ENCODE assay signal across 10 cellular contexts in genomic region chr7:94375713-94376112, GRCh38. TPM values are rescaled to one million over a fixed set of nuclear protein-coding genes. Genes with fewer than 3 reads are reported as not detected.
DNase-seq lines count a peak whose midpoint lies in the region; ATAC-seq, FAIRE-seq and TF ChIP-seq lines count a peak whose summit lies in the region.
"Had no signal": no experiment of that assay in that cellular context is flagged by ENCODE, and none has a peak within 500 bp of the region (broad histone marks: within the 10 kb centered on the region; RNA-seq: fewer than 3 reads in every experiment).

No MANE protein-coding gene starts in this region.

- intact Hi-C loops in HepG2 (cut with micrococcal nuclease; ENCODE audit: unreplicated experiment): no loop called here
- intact Hi-C loops in esophagus squamous epithelium (cut with DNase I): no loop called here
- intact Hi-C loops in PC-3 (cut with micrococcal nuclease): no loop called here

- TF ChIP-seq EP300 in HepG2 (IDR thresholded peaks at IDR 0.05; ENCODE audit: low read depth in 2 of 2, low read length in 2 of 2): no peak
- TF ChIP-seq EP300 in HepG2 (CRISPR knock-in tag; IDR thresholded peaks at IDR 0.05; ENCODE audit: borderline replicate concordance): no peak

- H3K4me3 ChIP-seq in liver (ENCODE audit: low read depth in 1 of 3, low read length in 3 of 3): no peak overlapping the region
- H3K4me3 ChIP-seq in HepG2 (replicated peaks in 1 of 3; ENCODE audit: insufficient read depth in 1 of 3, low read depth in 2 of 3, low read length in 3 of 3): no peak overlapping the region
- peak overlapping the region in 1 of 4 donors; percentile 47 for H3K4me3 ChIP-seq in esophagus squamous epithelium
- H3K4me3 ChIP-seq in muscle layer of colon (ENCODE audit: low read depth in 1 of 2, low read length in 2 of 2): peak overlapping the region in 1 of 2 donors; percentile 58
- H3K4me3 ChIP-seq in PC-3 (ENCODE audit: low read length): no peak overlapping the region

- H3K4me1 ChIP-seq in liver (ENCODE audit: control insufficient read depth in 4 of 4, insufficient read depth in 4 of 4, low read length in 3 of 4): no peaks in the 10 kb centered on the region
- H3K4me1 ChIP-seq in HepG2 (ENCODE audit: insufficient read depth, low read length): no peaks in the 10 kb centered on the region
- H3K4me1 ChIP-seq in esophagus squamous epithelium: peaks cover 0 to 15% (median 10%) of the 10 kb centered on the region in 3 donors
- H3K4me1 ChIP-seq in muscle layer of colon (ENCODE audit: insufficient read depth, low read length): peaks cover 35% of the 10 kb centered on the region
- H3K4me1 ChIP-seq in PC-3 (ENCODE audit: insufficient read depth, low read length): no peaks in the 10 kb centered on the region

- H3K4me2 ChIP-seq in HepG2 (ENCODE audit: low read depth, low read length): no peak overlapping the region
- H3K4me2 ChIP-seq in PC-3 (ENCODE audit: low read length): no peak overlapping the region

- H4K20me1 ChIP-seq in HepG2 (ENCODE audit: insufficient read depth, low read length) (no peaks in the 10 kb centered on the region), PC-3 (ENCODE audit: low read length) (no peaks in the 10 kb centered on the region)

- DNase-seq in HepG2 (ENCODE audit: low spot score): no peak
- DNase-seq in esophagus squamous epithelium (lab: John Stamatoyannopoulos, UW): no peak
- no peak for DNase-seq in PC-3
- no peak for DNase-seq in RKO (ENCODE audit: low spot score)
- DNase-seq in NOMO-1 treated with DMSO at 0.1 percent for 48 hours (lab: John Stamatoyannopoulos, UW; ENCODE audit: unreplicated experiment): no peak
- DNase-seq: NCI-H1436 had no signal

- FAIRE-seq in HepG2 (lab: Jason Lieb, UNC): no peak
- FAIRE-seq: A204.1 had no signal

- no peaks in the 10 kb centered on the region for H3K79me2 ChIP-seq in HepG2 (ENCODE audit: insufficient read depth, low read length)
- H3K79me2 ChIP-seq in PC-3 (ENCODE audit: low read length): no peaks in the 10 kb centered on the region

- in situ Hi-C loops in HepG2 (cut with HindIII; ENCODE audit: extremely low pct_ligation_motif_present, low pct_unique_long_range_greater_than_20kb): no loop called here

- TF ChIP-seq RAD21 in liver (IDR thresholded peaks at IDR 0.05) (no peak), HepG2 (CRISPR knock-in tag; IDR thresholded peaks at IDR 0.05) (no peak)

- H3K27ac ChIP-seq in liver (ENCODE audit: low read depth in 1 of 2, low read length in 2 of 2) (peak overlapping the region; percentile 50 to 63), HepG2 (ENCODE audit: extremely low read length, insufficient read depth, low read length) (no peak overlapping the region), esophagus squamous epithelium (peak overlapping the region; percentile 71 to 89 (median 87)), muscle layer of colon (ENCODE audit: low read depth, low read length) (peak overlapping the region; percentile 93), PC-3 (ENCODE audit: low read length) (no peak overlapping the region)

- ATAC-seq in HepG2 (no peak), PC-3 (no peak), HG02623 (IDR thresholded peaks at IDR 0.05; ENCODE audit: unreplicated experiment) (no peak)

- H3K27me3 ChIP-seq in liver (ENCODE audit: control insufficient read depth in 4 of 4, insufficient read depth in 4 of 4, low read length in 3 of 4) (peaks cover 0 to 2% (median under 1%) of the 10 kb centered on the region in 4 donors), HepG2 (ENCODE audit: control insufficient read depth in 1 of 2, insufficient read depth in 2 of 2, low read length in 2 of 2) (no peaks in the 10 kb centered on the region; a peak in 1 of 5 replicates), esophagus squamous epithelium (no peaks in the 10 kb centered on the region), muscle layer of colon (ENCODE audit: control insufficient read depth in 1 of 2, insufficient read depth in 2 of 2, low read length in 2 of 2) (no peaks in the 10 kb centered on the region), PC-3 (ENCODE audit: low read length) (no peaks in the 10 kb centered on the region)

- POLR2A ChIA-PET in HepG2 (lab: Yijun Ruan, JAX) (no interaction called here), PC-3 (lab: Charles Lee; ENCODE audit: unreplicated experiment) (no interaction called here)

- CTCF ChIA-PET in HepG2 (lab: Yijun Ruan, JAX; ENCODE audit: low intra/inter-chr PET ratio, low total read pairs) (no interaction called here), PC-3 (lab: Charles Lee) (interaction anchor here (0.6 kb wide), 1 partner anchor 85 kb away, joined by 3 read pairs; no protein-coding TSS in a partner anchor)

- WGBS in liver: 44% methylated on average over 1 of the region's 1 CpG
- WGBS in HepG2 (ENCODE audit: low lambda C conversion rate): 0% methylated on average over 1 of the region's 1 CpG
- WGBS in esophagus squamous epithelium, 2 donors: 6 to 14% methylated on average over 1 of the region's 1 CpG

- H3K9ac ChIP-seq in liver (ENCODE audit: low read depth in 1 of 2, low read length in 2 of 2): no peak overlapping the region
- no peak overlapping the region for H3K9ac ChIP-seq in HepG2 (ENCODE audit: insufficient read depth, low read depth, low read length)
- peak overlapping the region; percentile 54 for H3K9ac ChIP-seq in muscle layer of colon (ENCODE audit: low read length)
- no peak overlapping the region for H3K9ac ChIP-seq in PC-3 (ENCODE audit: low read length)

- H2AFZ ChIP-seq in HepG2 (ENCODE audit: low read length) (no peak overlapping the region), PC-3 (ENCODE audit: low read length) (no peak overlapping the region)

- no peaks in the 10 kb centered on the region for H3K36me3 ChIP-seq in liver (ENCODE audit: control insufficient read depth in 4 of 4, insufficient read depth in 3 of 4, low read depth in 1 of 4, low read length in 3 of 4)
- no peaks in the 10 kb centered on the region for H3K36me3 ChIP-seq in HepG2 (replicated peaks in 1 of 2; ENCODE audit: control insufficient read depth in 1 of 2, insufficient read depth in 2 of 2, low read length in 2 of 2)
- H3K36me3 ChIP-seq in esophagus squamous epithelium: no peaks in the 10 kb centered on the region
- no peaks in the 10 kb centered on the region for H3K36me3 ChIP-seq in muscle layer of colon (ENCODE audit: insufficient read depth, low read length)
- H3K36me3 ChIP-seq in PC-3 (ENCODE audit: low read depth, low read length): no peaks in the 10 kb centered on the region

- TF ChIP-seq CTCF in liver (IDR thresholded peaks at IDR 0.05; ENCODE audit: low read depth, low read length, missing input control): no peak
- no peak for TF ChIP-seq CTCF in HepG2 (CRISPR knock-in tag; IDR thresholded peaks at IDR 0.05)
- TF ChIP-seq CTCF in esophagus squamous epithelium (IDR thresholded peaks at IDR 0.05): no peak
- TF ChIP-seq CTCF in PC-3 (conservative IDR thresholded peaks at IDR 0.05; ENCODE audit: low read depth, low read length): no peak

- H3F3A ChIP-seq in PC-3 (ENCODE audit: low read length, unreplicated experiment): no peaks in the 10 kb centered on the region

- TF ChIP-seq POLR2A in HepG2 (IDR thresholded peaks at IDR 0.05; ENCODE audit: insufficient read depth in 1 of 2, low read depth in 2 of 2, low read length in 2 of 2): no peak
- no peak for TF ChIP-seq POLR2A in esophagus squamous epithelium (IDR thresholded peaks at IDR 0.05)

- no peaks in the 10 kb centered on the region for H3K9me3 ChIP-seq in liver (ENCODE audit: control insufficient read depth in 4 of 4, low read length in 3 of 4)
- H3K9me3 ChIP-seq in HepG2 (ENCODE audit: low read length): no peaks in the 10 kb centered on the region
- H3K9me3 ChIP-seq in esophagus squamous epithelium: no peaks in the 10 kb centered on the region
- H3K9me3 ChIP-seq in muscle layer of colon (ENCODE audit: low read length): no peaks in the 10 kb centered on the region
- H3K9me3 ChIP-seq in PC-3 (ENCODE audit: low read length): no peaks in the 10 kb centered on the region

- no peaks in the 10 kb centered on the region for H3K9me2 ChIP-seq in PC-3 (replicated peaks; ENCODE audit: low read length)

- BruUV-seq in HepG2 (replicated peaks; lab: Mats Ljungman, UMichigan): no TSS peak
- BruUV-seq in PC-3 (replicated peaks; lab: Mats Ljungman, UMichigan): no TSS peak

TF ChIP-seq in liver, 16 proteins besides CTCF, POLR2A, EP300 and RAD21:
- TF ChIP-seq HNF4G (IDR thresholded peaks at IDR 0.05): no peak

TF ChIP-seq in HepG2, 621 proteins besides CTCF, POLR2A, EP300 and RAD21 (continues in another document):
- no peak for TF ChIP-seq RFXANK (CRISPR knock-in tag; IDR thresholded peaks at IDR 0.05)

RNA-seq across cellular contexts. Expression of gene COL1A2, which starts 19.0 kb away (rescaled TPM):
- total RNA-seq in liver (10 to 100 TPM; 35.0 to 86.2 TPM), HepG2 (2016; rRNA removed; fragmentation: Illumina TruSeq; extraction: Trizol) (not detected in 2 replicates), esophagus squamous epithelium (100 to 1,000 TPM in 1 of 4 donors, 10 to 100 TPM in 3; 18.8 to 129 (median 44.3) TPM), PC-3 (2014; rRNA removed) (not detected in 2 replicates)
- polyA plus RNA-seq in liver (10 to 100 TPM; 11.5 to 49.1 TPM), HepG2 (2011; rRNA removed) (not detected in 2 replicates)
- not detected in 2 replicates for total RNA-seq in HepG2 (2016; cell fraction: cytosol; rRNA removed; fragmentation: Illumina TruSeq; extraction: Trizol; ENCODE audit: low read depth)
- total RNA-seq in HepG2 (2016; cell fraction: insoluble cytoplasmic fraction; rRNA removed; fragmentation: Illumina TruSeq; extraction: Trizol): not detected in 2 replicates
- not detected in 2 replicates for total RNA-seq in HepG2 (2016; cell fraction: membrane; rRNA removed; fragmentation: Illumina TruSeq; extraction: Trizol)
- not detected in 2 replicates for total RNA-seq in HepG2 (2016; cell fraction: nucleus; rRNA removed; fragmentation: Illumina TruSeq; extraction: Trizol)
- polyA plus RNA-seq in HepG2 (2011; cell fraction: cytosol; rRNA removed): not detected in 2 replicates
- not detected in 2 replicates for polyA plus RNA-seq in HepG2 (2011; cell fraction: nucleus; rRNA removed)
- polyA plus RNA-seq in HepG2 (2012): not detected in 2 replicates
- polyA plus RNA-seq in HepG2 (2016; cell fraction: cytosol; fragmentation: Illumina TruSeq; extraction: Trizol; ENCODE audit: low read depth): not detected in 2 replicates
- not detected in 2 replicates for polyA plus RNA-seq in HepG2 (2016; cell fraction: insoluble cytoplasmic fraction; fragmentation: Illumina TruSeq; extraction: Trizol; ENCODE audit: low read depth)
- not detected in 2 replicates for polyA plus RNA-seq in HepG2 (2016; cell fraction: membrane; fragmentation: Illumina TruSeq; extraction: Trizol; ENCODE audit: low read depth)
- polyA plus RNA-seq in HepG2 (2016; cell fraction: nucleus; fragmentation: Illumina TruSeq; extraction: Trizol; ENCODE audit: insufficient read depth, low read depth): not detected in 2 replicates
- polyA minus RNA-seq in HepG2 (2011; rRNA and poly(A)+ RNA removed; ENCODE audit: low replicate concordance): 0.07 TPM in 1 of 2 replicates, not detected in the other
- not detected in 2 replicates for polyA minus RNA-seq in HepG2 (2011; cell fraction: cytosol; rRNA and poly(A)+ RNA removed)
- polyA minus RNA-seq in HepG2 (2011; cell fraction: nucleus; rRNA and poly(A)+ RNA removed): not detected in 2 replicates

Comparison
In these comparisons a context has a peak if more than half of its experiments do, and no peak if none do; other contexts are left out.
1. H3K27ac ChIP-seq: peak in liver (2 of 2), esophagus squamous epithelium (4 of 4) and muscle layer of colon (single experiment); none in HepG2 (single experiment) and PC-3 (single experiment).
2. RNA of gene COL1A2, which starts 19.0 kb away (total RNA-seq): 35.0 to 86.2 TPM in liver and 18.8 to 129 TPM in esophagus squamous epithelium; not detected in HepG2 and not detected in PC-3; every median in the first group is over 10 times any median in the second.